In the genomic region with DNA sequence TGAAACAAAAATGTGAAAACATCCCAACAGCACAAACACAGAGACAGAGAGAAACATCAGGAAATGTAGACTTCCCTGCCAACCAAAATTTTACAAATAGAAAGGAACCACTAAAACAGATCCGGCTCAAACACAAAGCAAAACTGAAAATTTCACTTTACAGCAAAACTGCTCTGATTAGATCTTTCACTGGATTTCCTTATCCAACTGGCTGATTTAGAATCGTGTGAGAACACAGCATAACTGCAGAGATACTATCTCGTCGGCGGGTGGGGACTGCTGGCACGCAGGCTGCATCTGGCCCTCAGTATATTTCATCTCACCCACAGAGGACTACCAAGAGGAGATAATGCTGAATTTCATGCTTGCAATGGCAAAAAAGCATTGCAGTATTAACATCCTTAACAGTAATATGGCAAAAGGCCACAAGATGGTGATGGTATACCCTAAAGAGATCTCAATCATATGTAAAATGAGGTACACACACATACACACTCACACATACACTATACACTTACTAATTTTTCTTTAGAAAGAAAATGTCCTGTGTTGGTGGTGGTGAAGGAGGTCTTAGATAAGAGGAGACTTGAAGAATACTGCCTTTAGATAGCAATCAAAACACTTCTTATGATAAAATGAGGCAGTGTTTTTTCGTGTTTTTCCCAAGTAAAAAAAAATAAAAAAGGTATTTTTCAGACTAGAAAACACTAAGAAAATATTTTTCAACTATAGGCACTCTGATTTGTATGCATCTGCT, we compare ENCODE assay signal across 1 cellular context.
A peak's percentile ranks its signal among the peaks of the same experiment; 100 is the strongest.
TF ChIP-seq lines count a peak whose summit lies in the region.

No MANE protein-coding gene starts in this region.

TF ChIP-seq in K562, 482 proteins besides CTCF, POLR2A, EP300 and RAD21 (continued from another document and continues in another):
- TF ChIP-seq, protein P1, sequence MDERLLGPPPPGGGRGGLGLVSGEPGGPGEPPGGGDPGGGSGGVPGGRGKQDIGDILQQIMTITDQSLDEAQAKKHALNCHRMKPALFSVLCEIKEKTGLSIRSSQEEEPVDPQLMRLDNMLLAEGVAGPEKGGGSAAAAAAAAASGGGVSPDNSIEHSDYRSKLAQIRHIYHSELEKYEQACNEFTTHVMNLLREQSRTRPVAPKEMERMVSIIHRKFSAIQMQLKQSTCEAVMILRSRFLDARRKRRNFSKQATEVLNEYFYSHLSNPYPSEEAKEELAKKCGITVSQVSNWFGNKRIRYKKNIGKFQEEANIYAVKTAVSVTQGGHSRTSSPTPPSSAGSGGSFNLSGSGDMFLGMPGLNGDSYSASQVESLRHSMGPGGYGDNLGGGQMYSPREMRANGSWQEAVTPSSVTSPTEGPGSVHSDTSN (CRISPR knock-in tag; IDR thresholded peaks at IDR 0.05; ENCODE audit: low read depth): no peak
- TF ChIP-seq, protein P1 (tag; conservative IDR thresholded peaks at IDR 0.05; ENCODE audit: low read depth): 0 out of 2 replicates have a peak, but pooled peaks have one; percentile 15
- TF ChIP-seq ZFP1 (CRISPR knock-in tag; IDR thresholded peaks at IDR 0.05): no peak
- TF ChIP-seq HDAC1 (IDR thresholded peaks at IDR 0.05): peak in 1 of 2 experiments; percentile 11; a peak in 1 of 4 replicates
- 0 out of 2 replicates have a peak, but pooled peaks have one; percentile 22 for TF ChIP-seq MAFG (tag; conservative IDR thresholded peaks at IDR 0.05)
- peak; percentile 64; the same call in 1 of the 2 replicates for TF ChIP-seq ARID1B (IDR thresholded peaks at IDR 0.05)
- TF ChIP-seq, protein P2, sequence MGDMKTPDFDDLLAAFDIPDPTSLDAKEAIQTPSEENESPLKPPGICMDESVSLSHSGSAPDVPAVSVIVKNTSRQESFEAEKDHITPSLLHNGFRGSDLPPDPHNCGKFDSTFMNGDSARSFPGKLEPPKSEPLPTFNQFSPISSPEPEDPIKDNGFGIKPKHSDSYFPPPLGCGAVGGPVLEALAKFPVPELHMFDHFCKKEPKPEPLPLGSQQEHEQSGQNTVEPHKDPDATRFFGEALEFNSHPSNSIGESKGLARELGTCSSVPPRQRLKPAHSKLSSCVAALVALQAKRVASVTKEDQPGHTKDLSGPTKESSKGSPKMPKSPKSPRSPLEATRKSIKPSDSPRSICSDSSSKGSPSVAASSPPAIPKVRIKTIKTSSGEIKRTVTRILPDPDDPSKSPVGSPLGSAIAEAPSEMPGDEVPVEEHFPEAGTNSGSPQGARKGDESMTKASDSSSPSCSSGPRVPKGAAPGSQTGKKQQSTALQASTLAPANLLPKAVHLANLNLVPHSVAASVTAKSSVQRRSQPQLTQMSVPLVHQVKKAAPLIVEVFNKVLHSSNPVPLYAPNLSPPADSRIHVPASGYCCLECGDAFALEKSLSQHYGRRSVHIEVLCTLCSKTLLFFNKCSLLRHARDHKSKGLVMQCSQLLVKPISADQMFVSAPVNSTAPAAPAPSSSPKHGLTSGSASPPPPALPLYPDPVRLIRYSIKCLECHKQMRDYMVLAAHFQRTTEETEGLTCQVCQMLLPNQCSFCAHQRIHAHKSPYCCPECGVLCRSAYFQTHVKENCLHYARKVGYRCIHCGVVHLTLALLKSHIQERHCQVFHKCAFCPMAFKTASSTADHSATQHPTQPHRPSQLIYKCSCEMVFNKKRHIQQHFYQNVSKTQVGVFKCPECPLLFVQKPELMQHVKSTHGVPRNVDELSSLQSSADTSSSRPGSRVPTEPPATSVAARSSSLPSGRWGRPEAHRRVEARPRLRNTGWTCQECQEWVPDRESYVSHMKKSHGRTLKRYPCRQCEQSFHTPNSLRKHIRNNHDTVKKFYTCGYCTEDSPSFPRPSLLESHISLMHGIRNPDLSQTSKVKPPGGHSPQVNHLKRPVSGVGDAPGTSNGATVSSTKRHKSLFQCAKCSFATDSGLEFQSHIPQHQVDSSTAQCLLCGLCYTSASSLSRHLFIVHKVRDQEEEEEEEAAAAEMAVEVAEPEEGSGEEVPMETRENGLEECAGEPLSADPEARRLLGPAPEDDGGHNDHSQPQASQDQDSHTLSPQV (IDR thresholded peaks at IDR 0.05): 0 out of 2 replicates have a peak, but pooled peaks have one; percentile 27
- TF ChIP-seq, protein P3, sequence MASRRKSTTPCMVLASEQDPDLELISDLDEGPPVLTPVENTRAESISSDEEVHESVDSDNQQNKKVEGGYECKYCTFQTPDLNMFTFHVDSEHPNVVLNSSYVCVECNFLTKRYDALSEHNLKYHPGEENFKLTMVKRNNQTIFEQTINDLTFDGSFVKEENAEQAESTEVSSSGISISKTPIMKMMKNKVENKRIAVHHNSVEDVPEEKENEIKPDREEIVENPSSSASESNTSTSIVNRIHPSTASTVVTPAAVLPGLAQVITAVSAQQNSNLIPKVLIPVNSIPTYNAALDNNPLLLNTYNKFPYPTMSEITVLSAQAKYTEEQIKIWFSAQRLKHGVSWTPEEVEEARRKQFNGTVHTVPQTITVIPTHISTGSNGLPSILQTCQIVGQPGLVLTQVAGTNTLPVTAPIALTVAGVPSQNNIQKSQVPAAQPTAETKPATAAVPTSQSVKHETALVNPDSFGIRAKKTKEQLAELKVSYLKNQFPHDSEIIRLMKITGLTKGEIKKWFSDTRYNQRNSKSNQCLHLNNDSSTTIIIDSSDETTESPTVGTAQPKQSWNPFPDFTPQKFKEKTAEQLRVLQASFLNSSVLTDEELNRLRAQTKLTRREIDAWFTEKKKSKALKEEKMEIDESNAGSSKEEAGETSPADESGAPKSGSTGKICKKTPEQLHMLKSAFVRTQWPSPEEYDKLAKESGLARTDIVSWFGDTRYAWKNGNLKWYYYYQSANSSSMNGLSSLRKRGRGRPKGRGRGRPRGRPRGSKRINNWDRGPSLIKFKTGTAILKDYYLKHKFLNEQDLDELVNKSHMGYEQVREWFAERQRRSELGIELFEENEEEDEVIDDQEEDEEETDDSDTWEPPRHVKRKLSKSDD (conservative IDR thresholded peaks at IDR 0.05; ENCODE audit: low read length): 0 out of 2 replicates have a peak, but pooled peaks have one; percentile 33
- TF ChIP-seq NFE2 (IDR thresholded peaks at IDR 0.05; ENCODE audit: low read depth): no peak
- TF ChIP-seq SMARCA4 (IDR thresholded peaks at IDR 0.05): peak; percentile 6; the same call in 1 of the 2 replicates
- 0 out of 2 replicates have a peak, but pooled peaks have one; percentile 17 for TF ChIP-seq TAF7 (tag; IDR thresholded peaks at IDR 0.05)
- TF ChIP-seq, protein P4, sequence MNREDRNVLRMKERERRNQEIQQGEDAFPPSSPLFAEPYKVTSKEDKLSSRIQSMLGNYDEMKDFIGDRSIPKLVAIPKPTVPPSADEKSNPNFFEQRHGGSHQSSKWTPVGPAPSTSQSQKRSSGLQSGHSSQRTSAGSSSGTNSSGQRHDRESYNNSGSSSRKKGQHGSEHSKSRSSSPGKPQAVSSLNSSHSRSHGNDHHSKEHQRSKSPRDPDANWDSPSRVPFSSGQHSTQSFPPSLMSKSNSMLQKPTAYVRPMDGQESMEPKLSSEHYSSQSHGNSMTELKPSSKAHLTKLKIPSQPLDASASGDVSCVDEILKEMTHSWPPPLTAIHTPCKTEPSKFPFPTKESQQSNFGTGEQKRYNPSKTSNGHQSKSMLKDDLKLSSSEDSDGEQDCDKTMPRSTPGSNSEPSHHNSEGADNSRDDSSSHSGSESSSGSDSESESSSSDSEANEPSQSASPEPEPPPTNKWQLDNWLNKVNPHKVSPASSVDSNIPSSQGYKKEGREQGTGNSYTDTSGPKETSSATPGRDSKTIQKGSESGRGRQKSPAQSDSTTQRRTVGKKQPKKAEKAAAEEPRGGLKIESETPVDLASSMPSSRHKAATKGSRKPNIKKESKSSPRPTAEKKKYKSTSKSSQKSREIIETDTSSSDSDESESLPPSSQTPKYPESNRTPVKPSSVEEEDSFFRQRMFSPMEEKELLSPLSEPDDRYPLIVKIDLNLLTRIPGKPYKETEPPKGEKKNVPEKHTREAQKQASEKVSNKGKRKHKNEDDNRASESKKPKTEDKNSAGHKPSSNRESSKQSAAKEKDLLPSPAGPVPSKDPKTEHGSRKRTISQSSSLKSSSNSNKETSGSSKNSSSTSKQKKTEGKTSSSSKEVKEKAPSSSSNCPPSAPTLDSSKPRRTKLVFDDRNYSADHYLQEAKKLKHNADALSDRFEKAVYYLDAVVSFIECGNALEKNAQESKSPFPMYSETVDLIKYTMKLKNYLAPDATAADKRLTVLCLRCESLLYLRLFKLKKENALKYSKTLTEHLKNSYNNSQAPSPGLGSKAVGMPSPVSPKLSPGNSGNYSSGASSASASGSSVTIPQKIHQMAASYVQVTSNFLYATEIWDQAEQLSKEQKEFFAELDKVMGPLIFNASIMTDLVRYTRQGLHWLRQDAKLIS (CRISPR knock-in tag; IDR thresholded peaks at IDR 0.05): 0 out of 2 replicates have a peak, but pooled peaks have one; percentile 50
- TF ChIP-seq, protein P5, sequence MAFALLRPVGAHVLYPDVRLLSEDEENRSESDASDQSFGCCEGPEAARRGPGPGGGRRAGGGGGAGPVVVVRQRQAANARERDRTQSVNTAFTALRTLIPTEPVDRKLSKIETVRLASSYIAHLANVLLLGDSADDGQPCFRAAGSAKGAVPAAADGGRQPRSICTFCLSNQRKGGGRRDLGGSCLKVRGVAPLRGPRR (CRISPR knock-in tag; IDR thresholded peaks at IDR 0.05): no peak
- 0 out of 2 replicates have a peak, but pooled peaks have one; percentile 32 for TF ChIP-seq HDAC2 (IDR thresholded peaks at IDR 0.05)
- TF ChIP-seq LARP7 (IDR thresholded peaks at IDR 0.05): no peak
- TF ChIP-seq, protein P6, sequence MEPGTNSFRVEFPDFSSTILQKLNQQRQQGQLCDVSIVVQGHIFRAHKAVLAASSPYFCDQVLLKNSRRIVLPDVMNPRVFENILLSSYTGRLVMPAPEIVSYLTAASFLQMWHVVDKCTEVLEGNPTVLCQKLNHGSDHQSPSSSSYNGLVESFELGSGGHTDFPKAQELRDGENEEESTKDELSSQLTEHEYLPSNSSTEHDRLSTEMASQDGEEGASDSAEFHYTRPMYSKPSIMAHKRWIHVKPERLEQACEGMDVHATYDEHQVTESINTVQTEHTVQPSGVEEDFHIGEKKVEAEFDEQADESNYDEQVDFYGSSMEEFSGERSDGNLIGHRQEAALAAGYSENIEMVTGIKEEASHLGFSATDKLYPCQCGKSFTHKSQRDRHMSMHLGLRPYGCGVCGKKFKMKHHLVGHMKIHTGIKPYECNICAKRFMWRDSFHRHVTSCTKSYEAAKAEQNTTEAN (CRISPR knock-in tag; IDR thresholded peaks at IDR 0.05): no peak
- TF ChIP-seq, protein P7, sequence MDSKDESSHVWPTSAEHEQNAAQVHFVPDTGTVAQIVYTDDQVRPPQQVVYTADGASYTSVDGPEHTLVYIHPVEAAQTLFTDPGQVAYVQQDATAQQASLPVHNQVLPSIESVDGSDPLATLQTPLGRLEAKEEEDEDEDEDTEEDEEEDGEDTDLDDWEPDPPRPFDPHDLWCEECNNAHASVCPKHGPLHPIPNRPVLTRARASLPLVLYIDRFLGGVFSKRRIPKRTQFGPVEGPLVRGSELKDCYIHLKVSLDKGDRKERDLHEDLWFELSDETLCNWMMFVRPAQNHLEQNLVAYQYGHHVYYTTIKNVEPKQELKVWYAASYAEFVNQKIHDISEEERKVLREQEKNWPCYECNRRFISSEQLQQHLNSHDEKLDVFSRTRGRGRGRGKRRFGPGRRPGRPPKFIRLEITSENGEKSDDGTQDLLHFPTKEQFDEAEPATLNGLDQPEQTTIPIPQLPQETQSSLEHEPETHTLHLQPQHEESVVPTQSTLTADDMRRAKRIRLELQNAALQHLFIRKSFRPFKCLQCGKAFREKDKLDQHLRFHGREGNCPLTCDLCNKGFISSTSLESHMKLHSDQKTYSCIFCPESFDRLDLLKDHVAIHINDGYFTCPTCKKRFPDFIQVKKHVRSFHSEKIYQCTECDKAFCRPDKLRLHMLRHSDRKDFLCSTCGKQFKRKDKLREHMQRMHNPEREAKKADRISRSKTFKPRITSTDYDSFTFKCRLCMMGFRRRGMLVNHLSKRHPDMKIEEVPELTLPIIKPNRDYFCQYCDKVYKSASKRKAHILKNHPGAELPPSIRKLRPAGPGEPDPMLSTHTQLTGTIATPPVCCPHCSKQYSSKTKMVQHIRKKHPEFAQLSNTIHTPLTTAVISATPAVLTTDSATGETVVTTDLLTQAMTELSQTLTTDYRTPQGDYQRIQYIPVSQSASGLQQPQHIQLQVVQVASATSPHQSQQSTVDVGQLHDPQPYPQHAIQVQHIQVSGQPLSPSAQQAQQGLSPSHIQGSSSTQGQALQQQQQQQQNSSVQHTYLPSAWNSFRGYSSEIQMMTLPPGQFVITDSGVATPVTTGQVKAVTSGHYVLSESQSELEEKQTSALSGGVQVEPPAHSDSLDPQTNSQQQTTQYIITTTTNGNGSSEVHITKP (IDR thresholded peaks at IDR 0.05; ENCODE audit: partially characterized antibody): peak; percentile 15
- TF ChIP-seq, protein P8, sequence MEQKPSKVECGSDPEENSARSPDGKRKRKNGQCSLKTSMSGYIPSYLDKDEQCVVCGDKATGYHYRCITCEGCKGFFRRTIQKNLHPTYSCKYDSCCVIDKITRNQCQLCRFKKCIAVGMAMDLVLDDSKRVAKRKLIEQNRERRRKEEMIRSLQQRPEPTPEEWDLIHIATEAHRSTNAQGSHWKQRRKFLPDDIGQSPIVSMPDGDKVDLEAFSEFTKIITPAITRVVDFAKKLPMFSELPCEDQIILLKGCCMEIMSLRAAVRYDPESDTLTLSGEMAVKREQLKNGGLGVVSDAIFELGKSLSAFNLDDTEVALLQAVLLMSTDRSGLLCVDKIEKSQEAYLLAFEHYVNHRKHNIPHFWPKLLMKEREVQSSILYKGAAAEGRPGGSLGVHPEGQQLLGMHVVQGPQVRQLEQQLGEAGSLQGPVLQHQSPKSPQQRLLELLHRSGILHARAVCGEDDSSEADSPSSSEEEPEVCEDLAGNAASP (IDR thresholded peaks at IDR 0.05): no peak
- 0 out of 2 replicates have a peak, but pooled peaks have one; percentile 29 for TF ChIP-seq HLTF (IDR thresholded peaks at IDR 0.05)
- TF ChIP-seq SOX6 (IDR thresholded peaks at IDR 0.05): peak; percentile 70; the same call in 1 of the 2 replicates
- TF ChIP-seq SMARCA5 (IDR thresholded peaks at IDR 0.05): peak; percentile 59; the same call in 1 of the 2 replicates
- peak; percentile 91 for TF ChIP-seq BRD9 (IDR thresholded peaks at IDR 0.05; ENCODE audit: low read depth, partially characterized antibody)
- peak; percentile 40 for TF ChIP-seq MEIS2 (IDR thresholded peaks at IDR 0.05; ENCODE audit: partially characterized antibody)
- TF ChIP-seq, protein P9, sequence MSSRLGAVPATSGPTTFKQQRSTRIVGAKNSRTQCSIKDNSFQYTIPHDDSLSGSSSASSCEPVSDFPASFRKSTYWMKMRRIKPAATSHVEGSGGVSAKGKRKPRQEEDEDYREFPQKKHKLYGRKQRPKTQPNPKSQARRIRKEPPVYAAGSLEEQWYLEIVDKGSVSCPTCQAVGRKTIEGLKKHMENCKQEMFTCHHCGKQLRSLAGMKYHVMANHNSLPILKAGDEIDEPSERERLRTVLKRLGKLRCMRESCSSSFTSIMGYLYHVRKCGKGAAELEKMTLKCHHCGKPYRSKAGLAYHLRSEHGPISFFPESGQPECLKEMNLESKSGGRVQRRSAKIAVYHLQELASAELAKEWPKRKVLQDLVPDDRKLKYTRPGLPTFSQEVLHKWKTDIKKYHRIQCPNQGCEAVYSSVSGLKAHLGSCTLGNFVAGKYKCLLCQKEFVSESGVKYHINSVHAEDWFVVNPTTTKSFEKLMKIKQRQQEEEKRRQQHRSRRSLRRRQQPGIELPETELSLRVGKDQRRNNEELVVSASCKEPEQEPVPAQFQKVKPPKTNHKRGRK (tag; IDR thresholded peaks at IDR 0.05): peak; percentile 10; the same call in 1 of the 2 replicates
